21 cellular contexts compared by ENCODE assay signal in genomic region chr22:22022977-22023534, GRCh38. TPM values are rescaled to one million over a fixed set of nuclear protein-coding genes. Genes with fewer than 3 reads are reported as not detected.
DNase-seq lines count a peak whose midpoint lies in the region; ATAC-seq and TF ChIP-seq lines count a peak whose summit lies in the region.
"Had no signal": no experiment of that assay in that cellular context is flagged by ENCODE, and none has a peak within 500 bp of the region (broad histone marks: within the 10 kb centered on the region; RNA-seq: fewer than 3 reads in every experiment).

No MANE protein-coding gene starts in this region.

- H3K36me3 ChIP-seq in DOHH2 (ENCODE audit: control insufficient read depth, low read length) = peaks cover 59% of the 10 kb centered on the region
- no peaks in the 10 kb centered on the region for H3K36me3 ChIP-seq in HEK293 (ENCODE audit: control insufficient read depth in 2 of 2, insufficient read depth in 1 of 2, low read length in 2 of 2)
- H3K36me3 ChIP-seq in neuronal stem cell (replicated peaks in 1 of 2; ENCODE audit: control insufficient read depth in 2 of 2, insufficient read depth in 2 of 2, low read length in 2 of 2) = no peaks in the 10 kb centered on the region

- WGBS in neuronal stem cell (ENCODE audit: extremely low coverage in 2 of 2, insufficient read length in 2 of 2, insufficient replicate concordance in 1 of 2), 2 donors = no CpG with 5 or more reads among the region's 6 CpGs

- no peak overlapping the region for H2BK120ac ChIP-seq in neuronal stem cell (ENCODE audit: low read depth, low read length)

- H3K27me3 ChIP-seq in DOHH2 (ENCODE audit: control insufficient read depth, low read length) (no peaks in the 10 kb centered on the region), neuronal stem cell (ENCODE audit: control insufficient read depth in 3 of 3, insufficient read depth in 3 of 3, low read depth in 1 of 3, low read length in 3 of 3) (peaks cover 0 to 9% (median 2%) of the 10 kb centered on the region in 3 experiments)

- H3K9me3 Mint-ChIP-seq in activated B cell treated with CpG ODN at 0.5 μM for 24 hours (no peaks in the 10 kb centered on the region), chondrocyte (ENCODE audit: low read depth) (peaks cover 2% of the 10 kb centered on the region)
- H3K9me3 Mint-ChIP-seq: T-cell had no signal

- H3K4me2 ChIP-seq in DOHH2 (ENCODE audit: low read length) = peak overlapping the region; percentile 98
- H3K4me2 ChIP-seq in neuronal stem cell (ENCODE audit: insufficient read depth, low read length, poor library complexity, severe bottlenecking) = no peak overlapping the region
- H3K4me2 ChIP-seq: SK-N-SH had no signal

- H2BK15ac ChIP-seq in neuronal stem cell (ENCODE audit: low read length) = no peak overlapping the region

- ATAC-seq in activated B cell treated with CpG ODN at 0.5 μM for 24 hours (ENCODE audit: low read depth) = no peak
- ATAC-seq: PC-3, T-cell had no signal

- DNase-seq in activated B cell treated with CpG ODN at 0.5 μM for 24 hours (no peak), neuronal stem cell (ENCODE audit: low spot score) (no peak), T-helper 9 cell (no peak), chondrocyte (ENCODE audit: low spot score) (no peak), NCI-H774 (lab: John Stamatoyannopoulos, UW) (no peak)
- DNase-seq: DMS79; H7; NCI-H1092 treated with DMSO at 0.1 percent for 48 hours; NCI-H146; NCI-H2029 treated with DMSO at 0.1 percent for 48 hours; NCI-H2171; NCI-H446; NCI-H526 treated with DMSO at 0.1 percent for 48 hours; NK-92 treated with Interleukin-12 subunit alpha and Interleukin-12 subunit beta, amount 100 ng/mL, for 24 hours; PC-3; SHP77 treated with DMSO at 0.1 percent for 48 hours; SK-N-SH; T-cell had no signal

- H3K18ac ChIP-seq in neuronal stem cell (ENCODE audit: low read length) = no peak overlapping the region

- H3K27ac Mint-ChIP-seq in activated B cell treated with CpG ODN at 0.5 μM for 24 hours = peak overlapping the region; percentile 76
- H3K27ac Mint-ChIP-seq in chondrocyte (ENCODE audit: unreplicated experiment) = no peak overlapping the region
- H3K27ac Mint-ChIP-seq: T-cell had no signal

- CTCF ChIA-PET in HEK293 (lab: Yijun Ruan, JAX) (interaction anchor here (0.6 to 1.1 kb wide), 2 partner anchors 14 to 156 kb away, joined by 3 read pairs; no protein-coding TSS in a partner anchor), activated B cell treated with CpG ODN at 0.5 μM for 24 hours (lab: Charles Lee) (no interaction called here)

- H3K27me3 Mint-ChIP-seq in activated B cell treated with CpG ODN at 0.5 μM for 24 hours (no peaks in the 10 kb centered on the region), chondrocyte (ENCODE audit: low read depth) (peaks cover 5% of the 10 kb centered on the region)

- no peaks in the 10 kb centered on the region for H3K79me1 ChIP-seq in neuronal stem cell (ENCODE audit: low read depth, low read length)

- H3K79me2 ChIP-seq in DOHH2 (ENCODE audit: control insufficient read depth, low read length) = peaks cover 32% of the 10 kb centered on the region

- H3K9me3 ChIP-seq in DOHH2 (ENCODE audit: control insufficient read depth, insufficient read depth, low read length) (no peaks in the 10 kb centered on the region), HEK293 (ENCODE audit: control insufficient read depth, insufficient read depth, low read depth, low read length) (no peaks in the 10 kb centered on the region), neuronal stem cell (replicated peaks in 1 of 2; ENCODE audit: control insufficient read depth in 2 of 2, insufficient read depth in 1 of 2, low read depth in 1 of 2, low read length in 2 of 2) (no peaks in the 10 kb centered on the region)
- H3K9me3 ChIP-seq: SK-N-SH had no signal

- intact Hi-C loops in activated B cell treated with CpG ODN at 0.5 μM for 24 hours (cut with micrococcal nuclease) = no loop called here

- no peak overlapping the region for H4K91ac ChIP-seq in neuronal stem cell (ENCODE audit: low read depth, low read length, poor library complexity)

- no peak overlapping the region for H2BK12ac ChIP-seq in neuronal stem cell (ENCODE audit: low read length)

- H4K20me1 ChIP-seq in DOHH2 (ENCODE audit: control insufficient read depth, insufficient read depth, low read depth, low read length) = no peaks in the 10 kb centered on the region

- H3K27ac ChIP-seq in DOHH2 (ENCODE audit: low read depth, low read length) (peak overlapping the region; percentile 97), HEK293 (ENCODE audit: extremely low read depth, low read depth, low read length) (no peak overlapping the region), neuronal stem cell (replicated peaks; ENCODE audit: low read length) (no peak overlapping the region)
- H3K27ac ChIP-seq: C4-2B had no signal

- H3K36me3 Mint-ChIP-seq in activated B cell treated with CpG ODN at 0.5 μM for 24 hours (ENCODE audit: low read depth) = peaks cover 8% of the 10 kb centered on the region
- no peaks in the 10 kb centered on the region for H3K36me3 Mint-ChIP-seq in chondrocyte (ENCODE audit: low read depth)
- H3K36me3 Mint-ChIP-seq: T-cell had no signal

- H2BK5ac ChIP-seq in neuronal stem cell (ENCODE audit: low read length) = no peak overlapping the region

- no peak overlapping the region for H2AK5ac ChIP-seq in neuronal stem cell (ENCODE audit: low read depth, low read length)

- H3K23ac ChIP-seq in neuronal stem cell (ENCODE audit: low read depth, low read length, poor library complexity) = no peak overlapping the region

- H3K14ac ChIP-seq in neuronal stem cell (ENCODE audit: low read length) = no peak overlapping the region

- H3K4me1 ChIP-seq in DOHH2 (ENCODE audit: control insufficient read depth, low read length) = peaks cover 68% of the 10 kb centered on the region
- H3K4me1 ChIP-seq in HEK293 (ENCODE audit: control insufficient read depth, insufficient read depth, low read length) = no peaks in the 10 kb centered on the region
- H3K4me1 ChIP-seq in neuronal stem cell (ENCODE audit: control insufficient read depth in 2 of 2, insufficient read depth in 1 of 2, low read depth in 1 of 2, low read length in 2 of 2) = peaks cover 0 to 5% of the 10 kb centered on the region in 2 donors

- H4K8ac ChIP-seq in neuronal stem cell (ENCODE audit: low read depth, low read length) = no peak overlapping the region

- H3F3A ChIP-seq in DOHH2 (ENCODE audit: control insufficient read depth, insufficient read depth) = peaks cover 25% of the 10 kb centered on the region

- H3K4ac ChIP-seq in neuronal stem cell (ENCODE audit: low read length) = no peak overlapping the region

- H3K9ac ChIP-seq in neuronal stem cell (ENCODE audit: low read depth, low read length, poor library complexity) = no peak overlapping the region
- H3K9ac ChIP-seq: SK-N-SH had no signal

- TF ChIP-seq CTCF in DOHH2 (IDR thresholded peaks at IDR 0.05; ENCODE audit: low read depth, low read length, poor library complexity, severe bottlenecking) = no peak
- TF ChIP-seq CTCF in HEK293 (tag by site-specific recombination; IDR thresholded peaks at IDR 0.05) = no peak
- no peak for TF ChIP-seq CTCF in activated B cell treated with CpG ODN at 0.5 μM for 24 hours (IDR thresholded peaks at IDR 0.05)
- TF ChIP-seq CTCF in chondrocyte (IDR thresholded peaks at IDR 0.05) = no peak

- peak overlapping the region; percentile 8 for H2AFZ ChIP-seq in neuronal stem cell (ENCODE audit: low read length)

- POLR2A ChIA-PET in HEK293 (lab: Yijun Ruan, JAX) = interaction anchor here (0.6 kb wide), 1 partner anchor 81 kb away, joined by 9 read pairs; no protein-coding TSS in a partner anchor
- POLR2A ChIA-PET in activated B cell treated with CpG ODN at 0.5 μM for 24 hours (lab: Charles Lee) = no interaction called here

- no peaks in the 10 kb centered on the region for H3K9me2 ChIP-seq in DOHH2 (replicated peaks; ENCODE audit: control insufficient read depth, low read length)
- H3K9me2 ChIP-seq: SK-N-SH had no signal

- no peak overlapping the region for H3K4me3 Mint-ChIP-seq in activated B cell treated with CpG ODN at 0.5 μM for 24 hours
- H3K4me3 Mint-ChIP-seq in chondrocyte (ENCODE audit: unreplicated experiment) = no peak overlapping the region
- H3K4me3 Mint-ChIP-seq: T-cell had no signal

- peaks cover 54% of the 10 kb centered on the region for H3K4me1 Mint-ChIP-seq in activated B cell treated with CpG ODN at 0.5 μM for 24 hours
- H3K4me1 Mint-ChIP-seq in chondrocyte (ENCODE audit: low read depth) = no peaks in the 10 kb centered on the region

- H3K4me3 ChIP-seq in DOHH2 (ENCODE audit: low read length) (peak overlapping the region; percentile 54), HEK293 (ENCODE audit: low read depth, low read length) (no peak overlapping the region), neuronal stem cell (ENCODE audit: low read length in 2 of 2) (no peak overlapping the region)

TF ChIP-seq in HEK293, 187 proteins besides CTCF, POLR2A, EP300 and RAD21:
- TF ChIP-seq EGR2 (tag by site-specific recombination; IDR thresholded peaks at IDR 0.05; ENCODE audit: low read depth) (0 out of 2 replicates have a peak, but pooled peaks have one; percentile 7), KLF16 (tag by site-specific recombination; IDR thresholded peaks at IDR 0.05) (no peak)

RNA-seq across cellular contexts. Expression of gene TOP3B, which starts 40.5 kb away (rescaled TPM):
- total RNA-seq in activated B cell treated with CpG ODN at 0.5 μM for 24 hours (60.4 and 83.4 TPM in 2 replicates), chondrocyte (23.3 to 38.1 TPM (median 25.8 TPM) in 3 replicates)
- polyA plus RNA-seq in neuronal stem cell (2013, experiment 1 of 2) = 25.4 TPM
- 27.0 TPM for polyA plus RNA-seq in neuronal stem cell (2013, experiment 2 of 2)
